ENCODE assay signal across 17 cellular contexts in the genomic region with DNA sequence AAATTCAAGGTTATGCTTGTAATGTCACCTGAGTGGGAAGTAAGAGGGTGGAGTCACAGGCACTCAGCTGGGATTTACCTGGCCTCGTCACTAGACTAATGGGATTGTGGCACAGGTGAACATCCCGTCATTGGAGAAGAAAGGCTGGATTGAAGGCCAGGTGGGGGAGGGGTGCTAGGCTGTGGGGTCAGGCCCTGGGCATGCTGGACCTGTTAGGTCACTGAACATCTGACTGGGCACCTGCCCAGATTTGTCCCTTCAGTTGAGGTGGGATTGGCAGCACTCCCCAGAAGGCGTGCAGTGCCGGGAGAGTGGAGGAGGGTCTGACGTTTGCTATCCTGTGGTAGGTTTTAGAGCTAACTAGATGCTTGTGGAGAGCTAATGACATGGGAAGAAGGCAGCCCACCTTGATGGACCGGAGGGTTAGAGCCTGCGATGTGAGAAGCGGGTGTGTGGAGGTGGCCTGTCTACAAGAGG.
DNase-seq lines count a peak whose midpoint lies in the region; ATAC-seq and TF ChIP-seq lines count a peak whose summit lies in the region.
"Had no signal": no experiment of that assay in that cellular context is flagged by ENCODE, and none has a peak within 500 bp of the region (broad histone marks: within the 10 kb centered on the region; RNA-seq: fewer than 3 reads in every experiment).

No MANE protein-coding gene starts in this region.

- intact Hi-C loops in CD4-positive, alpha-beta memory T cell (cut with micrococcal nuclease): loop anchor here (2.0 to 5.0 kb wide), 3 partner anchors 157 to 255 kb away; a partner anchor contains a TSS
- intact Hi-C loops in CD14-positive monocyte (cut with micrococcal nuclease): no loop called here

- peaks cover 19% of the 10 kb centered on the region for H3K36me3 Mint-ChIP-seq in CD4-positive, CD25-positive, alpha-beta regulatory T cell
- H3K36me3 Mint-ChIP-seq in CD4-positive, alpha-beta memory T cell: peaks cover 20 to 53% of the 10 kb centered on the region in 2 donors
- H3K36me3 Mint-ChIP-seq in activated CD8-positive, alpha-beta T cell treated with anti-CD3 and anti-CD28 coated beads, Interleukin-2, amount 10 ng/mL, durations not matched to agents 7 days and 5 days (ENCODE audit: low read depth): peaks cover 69% of the 10 kb centered on the region
- H3K36me3 Mint-ChIP-seq in CD14-positive monocyte: peaks cover 19 to 23% of the 10 kb centered on the region in 2 donors

- TF ChIP-seq CTCF in lung (IDR thresholded peaks at IDR 0.05; ENCODE audit: control extremely low read depth, extremely low read depth) (no peak), CD14-positive monocyte (IDR thresholded peaks at IDR 0.05) (no peak)

- no peaks in the 10 kb centered on the region for H3K27me3 Mint-ChIP-seq in CD4-positive, CD25-positive, alpha-beta regulatory T cell
- no peaks in the 10 kb centered on the region for H3K27me3 Mint-ChIP-seq in CD4-positive, alpha-beta memory T cell
- no peaks in the 10 kb centered on the region for H3K27me3 Mint-ChIP-seq in activated CD8-positive, alpha-beta T cell treated with anti-CD3 and anti-CD28 coated beads, Interleukin-2, amount 10 ng/mL, durations not matched to agents 7 days and 5 days (ENCODE audit: low read depth)
- peaks cover 1 to 10% (median 2%) of the 10 kb centered on the region in 3 donors for H3K27me3 Mint-ChIP-seq in CD14-positive monocyte (ENCODE audit: low read depth in 3 of 3)
- H3K27me3 Mint-ChIP-seq: stimulated activated naive CD8-positive, alpha-beta T cell treated with anti-CD3 and anti-CD28 coated beads, Interleukin-15, Interleukin-2, amounts not matched to agents 100 ng/mL and 50 ng/mL, for 24 hours had no signal

- CTCF ChIA-PET in CD4-positive, alpha-beta memory T cell (lab: Charles Lee; ENCODE audit: partially characterized antibody): interaction anchor here (0.9 to 2.6 kb wide), 4 partner anchors 10 to 161 kb away, joined by 4 to 15 read pairs (median 6); a partner anchor contains a TSS
- CTCF ChIA-PET in activated CD8-positive, alpha-beta T cell treated with anti-CD3 and anti-CD28 coated beads, Interleukin-2, amount 10 ng/mL, durations not matched to agents 7 days and 5 days (lab: Charles Lee): interaction anchor here (0.7 to 3.8 kb wide), 2 partner anchors 10 to 16 kb away, joined by 3 to 21 read pairs; no protein-coding TSS in a partner anchor

- H3K4me3 ChIP-seq in CD4-positive, CD25-positive, alpha-beta regulatory T cell (ENCODE audit: low read depth, low read length): no peak overlapping the region
- H3K4me3 ChIP-seq in CD4-positive, alpha-beta memory T cell (ENCODE audit: low read length in 2 of 2): no peak overlapping the region
- H3K4me3 ChIP-seq in lung: no peak overlapping the region

- in situ Hi-C loops in G401 (cut with HindIII; ENCODE audit: low sequenced_read_pairs): no loop called here

- peaks cover 25% of the 10 kb centered on the region for H3K36me3 ChIP-seq in CD4-positive, CD25-positive, alpha-beta regulatory T cell (ENCODE audit: control insufficient read depth, insufficient read depth, low read length)
- peaks cover 18% of the 10 kb centered on the region for H3K36me3 ChIP-seq in CD4-positive, alpha-beta memory T cell (ENCODE audit: insufficient read depth, low read length)
- H3K36me3 ChIP-seq in lung (ENCODE audit: control insufficient read depth in 2 of 2, insufficient read depth in 2 of 2, low read length in 2 of 2): peaks cover 2 to 14% of the 10 kb centered on the region in 2 donors

- H3K9me3 Mint-ChIP-seq in CD4-positive, CD25-positive, alpha-beta regulatory T cell: peaks cover 0 to 3% (median 0%) of the 10 kb centered on the region in 7 donors
- H3K9me3 Mint-ChIP-seq in CD4-positive, alpha-beta memory T cell: no peaks in the 10 kb centered on the region
- H3K9me3 Mint-ChIP-seq in activated CD8-positive, alpha-beta T cell treated with anti-CD3 and anti-CD28 coated beads, Interleukin-2, amount 10 ng/mL, durations not matched to agents 7 days and 5 days (ENCODE audit: insufficient read depth): peaks cover 11% of the 10 kb centered on the region
- H3K9me3 Mint-ChIP-seq in CD14-positive monocyte: peaks cover 21 to 35% (median 25%) of the 10 kb centered on the region in 7 donors

- ATAC-seq in CD4-positive, CD25-positive, alpha-beta regulatory T cell (ENCODE audit: low read depth in 2 of 2): no peak
- no peak for ATAC-seq in activated CD8-positive, alpha-beta T cell treated with anti-CD3 and anti-CD28 coated beads, Interleukin-2, amount 10 ng/mL, durations not matched to agents 7 days and 5 days
- ATAC-seq in lung (ENCODE audit: insufficient read depth, low FRiP score): no peak

- POLR2A ChIA-PET in CD4-positive, alpha-beta memory T cell (lab: Charles Lee; ENCODE audit: partially characterized antibody): interaction anchor here (1.1 to 5.9 kb wide), 4 partner anchors 9 to 174 kb away, joined by 3 to 68 read pairs (median 23); a partner anchor contains a TSS
- POLR2A ChIA-PET in activated CD8-positive, alpha-beta T cell treated with anti-CD3 and anti-CD28 coated beads, Interleukin-2, amount 10 ng/mL, durations not matched to agents 7 days and 5 days (lab: Charles Lee): interaction anchor here (1.0 to 5.3 kb wide), 7 partner anchors 9 to 532 kb away, joined by 3 to 80 read pairs (median 15); a partner anchor contains a TSS

- peak overlapping the region; percentile 43 to 100 (median 76) for H3K4me3 Mint-ChIP-seq in CD4-positive, CD25-positive, alpha-beta regulatory T cell
- H3K4me3 Mint-ChIP-seq in CD4-positive, alpha-beta memory T cell: peak overlapping the region in 6 of 8 donors; percentile 38 to 100 (median 76)
- H3K4me3 Mint-ChIP-seq in activated CD8-positive, alpha-beta T cell treated with anti-CD3 and anti-CD28 coated beads, Interleukin-2, amount 10 ng/mL, durations not matched to agents 7 days and 5 days: peak overlapping the region; percentile 15
- H3K4me3 Mint-ChIP-seq in CD14-positive monocyte: no peak overlapping the region

- H3K27me3 ChIP-seq in CD4-positive, CD25-positive, alpha-beta regulatory T cell (ENCODE audit: control insufficient read depth, insufficient read depth, low read length): no peaks in the 10 kb centered on the region
- H3K27me3 ChIP-seq in CD4-positive, alpha-beta memory T cell (ENCODE audit: insufficient read depth, low read length): no peaks in the 10 kb centered on the region
- no peaks in the 10 kb centered on the region for H3K27me3 ChIP-seq in lung (ENCODE audit: control insufficient read depth, insufficient read depth)
- H3K27me3 ChIP-seq: BLaER1 treated with 17β-estradiol and CSF1 and Interleukin-3, amounts not matched to agents 10 nM and 100 nM; upper lobe of left lung had no signal

- 88 to 91% methylated on average over 8 of the region's 8 CpGs for WGBS in lung, 2 donors

- H3K27ac ChIP-seq in CD4-positive, CD25-positive, alpha-beta regulatory T cell (ENCODE audit: insufficient read depth, low read length, poor library complexity, severe bottlenecking): no peak overlapping the region
- no peak overlapping the region for H3K27ac ChIP-seq in CD4-positive, alpha-beta memory T cell (ENCODE audit: low read depth, low read length)
- no peak overlapping the region for H3K27ac ChIP-seq in lung (ENCODE audit: low read depth in 1 of 2, low read length in 1 of 2)
- H3K27ac ChIP-seq: upper lobe of left lung had no signal

- peak overlapping the region; percentile 14 to 87 (median 75) for H3K27ac Mint-ChIP-seq in CD4-positive, CD25-positive, alpha-beta regulatory T cell
- H3K27ac Mint-ChIP-seq in CD4-positive, alpha-beta memory T cell: peak overlapping the region in 6 of 7 donors; percentile 4 to 79 (median 63)
- peak overlapping the region; percentile 72 for H3K27ac Mint-ChIP-seq in activated CD8-positive, alpha-beta T cell treated with anti-CD3 and anti-CD28 coated beads, Interleukin-2, amount 10 ng/mL, durations not matched to agents 7 days and 5 days
- H3K27ac Mint-ChIP-seq in CD14-positive monocyte: no peak overlapping the region

- no peaks in the 10 kb centered on the region for H3K9me3 ChIP-seq in CD4-positive, CD25-positive, alpha-beta regulatory T cell (ENCODE audit: control insufficient read depth in 2 of 2, low read length in 2 of 2)
- H3K9me3 ChIP-seq in CD4-positive, alpha-beta memory T cell (ENCODE audit: control insufficient read depth in 1 of 2, low read length in 2 of 2): no peaks in the 10 kb centered on the region
- H3K9me3 ChIP-seq in lung (ENCODE audit: control insufficient read depth in 2 of 2, insufficient read depth in 1 of 2, low read length in 1 of 2): peaks cover 0 to 3% of the 10 kb centered on the region in 2 donors
- H3K9me3 ChIP-seq: upper lobe of left lung had no signal

- peaks cover 40% of the 10 kb centered on the region for H3K4me1 ChIP-seq in CD4-positive, CD25-positive, alpha-beta regulatory T cell (ENCODE audit: control insufficient read depth, insufficient read depth, low read length, poor library complexity, severe bottlenecking)
- peaks cover 42% of the 10 kb centered on the region for H3K4me1 ChIP-seq in CD4-positive, alpha-beta memory T cell (ENCODE audit: insufficient read depth, low read length)
- H3K4me1 ChIP-seq in lung (ENCODE audit: control insufficient read depth in 2 of 2, insufficient read depth in 2 of 2, low read length in 2 of 2): peaks cover 10 to 12% of the 10 kb centered on the region in 2 donors

- peaks cover 24 to 64% (median 34%) of the 10 kb centered on the region in 4 donors for H3K4me1 Mint-ChIP-seq in CD4-positive, CD25-positive, alpha-beta regulatory T cell
- peaks cover 29 to 65% (median 49%) of the 10 kb centered on the region in 4 donors for H3K4me1 Mint-ChIP-seq in CD4-positive, alpha-beta memory T cell
- peaks cover 62% of the 10 kb centered on the region for H3K4me1 Mint-ChIP-seq in activated CD8-positive, alpha-beta T cell treated with anti-CD3 and anti-CD28 coated beads, Interleukin-2, amount 10 ng/mL, durations not matched to agents 7 days and 5 days (ENCODE audit: low read depth)
- peaks cover 27% of the 10 kb centered on the region for H3K4me1 Mint-ChIP-seq in CD14-positive monocyte

- no peak for DNase-seq in CD4-positive, CD25-positive, alpha-beta regulatory T cell
- DNase-seq in CD4-positive, alpha-beta memory T cell: no peak
- DNase-seq in activated CD8-positive, alpha-beta T cell treated with anti-CD3 and anti-CD28 coated beads, Interleukin-2, amount 10 ng/mL, durations not matched to agents 7 days and 5 days: no peak
- peak; percentile 19 for DNase-seq in lung (ENCODE audit: low spot score)
- DNase-seq in CD14-positive monocyte (ENCODE audit: low spot score): no peak
- DNase-seq in G401 (ENCODE audit: low spot score): no peak
- no peak for DNase-seq in NCI-H1105 (lab: John Stamatoyannopoulos, UW)
- no peak for DNase-seq in LoVo (ENCODE audit: low spot score)
- DNase-seq: anterior cingulate cortex, EL, foreskin melanocyte, KG1, left ventricle myocardium superior, NCI-H82, upper lobe of left lung had no signal

Comparison
In these comparisons a context has a peak if more than half of its experiments do, and no peak if none do; other contexts are left out.
1. H3K27ac Mint-ChIP-seq: peak in CD4-positive, CD25-positive, alpha-beta regulatory T cell (3 of 3), CD4-positive, alpha-beta memory T cell (6 of 7) and activated CD8-positive, alpha-beta T cell treated with anti-CD3 and anti-CD28 coated beads, Interleukin-2, amount 10 ng/mL, durations not matched to agents 7 days and 5 days (single experiment); none in CD14-positive monocyte (0 of 7).
2. H3K4me3 Mint-ChIP-seq: peak in CD4-positive, CD25-positive, alpha-beta regulatory T cell (4 of 4), CD4-positive, alpha-beta memory T cell (6 of 8) and activated CD8-positive, alpha-beta T cell treated with anti-CD3 and anti-CD28 coated beads, Interleukin-2, amount 10 ng/mL, durations not matched to agents 7 days and 5 days (single experiment); none in CD14-positive monocyte (0 of 2).